Comparison of ENCODE assay signal across 17 cellular contexts in the genomic region with DNA sequence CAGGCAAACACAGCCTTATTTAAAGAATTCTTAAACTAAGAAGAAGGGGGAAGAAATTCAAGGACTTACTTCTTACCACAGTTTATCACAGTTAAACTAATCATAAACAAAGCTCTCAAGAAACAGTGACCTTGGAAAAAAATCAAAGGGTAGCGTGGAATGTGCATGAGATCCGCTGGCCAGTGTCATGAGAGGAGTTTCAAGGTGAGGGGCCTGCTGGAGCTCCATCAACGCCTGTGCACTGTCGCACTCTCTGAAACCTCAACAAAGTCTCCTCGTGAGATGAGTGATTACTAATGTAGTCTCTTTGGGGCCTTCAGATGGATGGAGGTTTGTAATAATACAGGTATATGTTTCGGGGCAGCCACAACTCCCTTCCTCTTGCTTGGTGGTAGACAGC. TPM values are rescaled to one million over a fixed set of nuclear protein-coding genes. Genes with fewer than 3 reads are reported as not detected.
A peak's percentile ranks its signal among the peaks of the same experiment; 100 is the strongest.
DNase-seq lines count a peak whose midpoint lies in the region; ATAC-seq and TF ChIP-seq lines count a peak whose summit lies in the region.
"Had no signal": no experiment of that assay in that cellular context is flagged by ENCODE, and none has a peak within 500 bp of the region (broad histone marks: within the 10 kb centered on the region; RNA-seq: fewer than 3 reads in every experiment).

No MANE protein-coding gene starts in this region.

- H3K9me3 ChIP-seq in IMR-90 (ENCODE audit: control insufficient read depth, insufficient read depth, low read length) (no peaks in the 10 kb centered on the region), gastroesophageal sphincter (no peaks in the 10 kb centered on the region), muscle layer of duodenum (ENCODE audit: control insufficient read depth in 1 of 2, low read length in 2 of 2) (no peaks in the 10 kb centered on the region), stomach smooth muscle (ENCODE audit: control insufficient read depth in 2 of 2, low read length in 2 of 2) (no peaks in the 10 kb centered on the region)
- H3K9me3 ChIP-seq: BLaER1 had no signal

- DNase-seq in IMR-90 (no peak), DMS153 treated with DMSO at 0.1 percent for 48 hours (lab: John Stamatoyannopoulos, UW; ENCODE audit: unreplicated experiment) (no peak), kidney tubule cell (ENCODE audit: low spot score) (no peak), NCI-H2081 (lab: John Stamatoyannopoulos, UW) (no peak)
- DNase-seq: 8988T; AML-193; Calu3; CD4-positive, CD25-positive, alpha-beta regulatory T cell; DMS 273 treated with DMSO at 0.1 percent for 48 hours; DMS79; H9 had no signal

- H3K14ac ChIP-seq in IMR-90 (replicated peaks; ENCODE audit: low read depth, low read length): no peak overlapping the region

- no peak overlapping the region for H2AK5ac ChIP-seq in IMR-90 (ENCODE audit: low read depth, low read length)

- in situ Hi-C loops in IMR-90 (cut with MboI; ENCODE audit: low sequenced_read_pairs): no loop called here

- no CpG with 5 or more reads among the region's 6 CpGs for WGBS in IMR-90 (ENCODE audit: extremely low coverage in 2 of 2, insufficient read length in 1 of 2), 2 experiments
- WGBS in gastroesophageal sphincter (ENCODE audit: low coverage in 1 of 2), 2 donors: 19 to 56% methylated on average over 6 of the region's 6 CpGs

- H3K79me1 ChIP-seq in IMR-90 (ENCODE audit: low read depth in 1 of 2, low read length in 2 of 2): peaks cover 65 to 90% of the 10 kb centered on the region in 2 experiments

- H3K36me3 ChIP-seq in IMR-90 (ENCODE audit: control insufficient read depth, insufficient read depth, low read length): peaks cover 11% of the 10 kb centered on the region
- H3K36me3 ChIP-seq in gastroesophageal sphincter: no peaks in the 10 kb centered on the region
- no peaks in the 10 kb centered on the region for H3K36me3 ChIP-seq in muscle layer of duodenum (ENCODE audit: control insufficient read depth in 1 of 2, insufficient read depth in 2 of 2, low read length in 2 of 2)
- peaks cover 0 to 8% of the 10 kb centered on the region in 2 donors for H3K36me3 ChIP-seq in stomach smooth muscle (ENCODE audit: control insufficient read depth in 2 of 2, insufficient read depth in 2 of 2, low read length in 2 of 2)
- H3K36me3 ChIP-seq: BLaER1 had no signal

- H4K20me1 ChIP-seq in IMR-90 (ENCODE audit: insufficient read depth, low read length): peaks cover 46% of the 10 kb centered on the region
- H4K20me1 ChIP-seq: BLaER1 had no signal

- BruUV-seq in IMR-90 (replicated peaks; lab: Mats Ljungman, UMichigan): no TSS peak

- H2BK5ac ChIP-seq in IMR-90 (ENCODE audit: low read depth, low read length, poor library complexity, severe bottlenecking): no peak overlapping the region

- H2AK9ac ChIP-seq in IMR-90 (replicated peaks; ENCODE audit: low read depth, low read length, poor library complexity): no peak overlapping the region

- H4K5ac ChIP-seq in IMR-90 (ENCODE audit: low read depth, low read length): no peak overlapping the region

- H2BK20ac ChIP-seq in IMR-90 (ENCODE audit: low read depth, low read length): no peak overlapping the region

- POLR2A ChIA-PET in IMR-90 (lab: Charles Lee; ENCODE audit: unreplicated experiment): no interaction called here

- H3K9ac ChIP-seq in IMR-90 (ENCODE audit: low read depth, low read length) (no peak overlapping the region), stomach smooth muscle (ENCODE audit: low read length in 2 of 2) (no peak overlapping the region)
- H3K9ac ChIP-seq: BLaER1 had no signal

- no peak for TF ChIP-seq RAD21 in IMR-90 (IDR thresholded peaks at IDR 0.05; ENCODE audit: low read length)

- no peak overlapping the region for H3K4me3 ChIP-seq in IMR-90 (ENCODE audit: insufficient read depth, low read depth, low read length)
- H3K4me3 ChIP-seq in gastroesophageal sphincter: no peak overlapping the region
- no peak overlapping the region for H3K4me3 ChIP-seq in muscle layer of duodenum (ENCODE audit: low read depth in 1 of 2, low read length in 2 of 2)
- H3K4me3 ChIP-seq in stomach smooth muscle (ENCODE audit: low read length in 2 of 2): peak overlapping the region in 1 of 2 donors; percentile 22
- H3K4me3 ChIP-seq: BLaER1, GM12878, GM23338 had no signal

- H3K27ac ChIP-seq in IMR-90 (ENCODE audit: insufficient read depth, low read length) (no peak overlapping the region), gastroesophageal sphincter (peak overlapping the region; percentile 75 to 97 (median 80)), muscle layer of duodenum (ENCODE audit: low read length) (peak overlapping the region; percentile 7), stomach smooth muscle (ENCODE audit: low read length) (peak overlapping the region; percentile 74)
- H3K27ac ChIP-seq: BLaER1 had no signal

- no peak overlapping the region for H3K18ac ChIP-seq in IMR-90 (ENCODE audit: low read depth, low read length)

- TF ChIP-seq POLR2A in IMR-90 (IDR thresholded peaks at IDR 0.05; ENCODE audit: low read depth, low read length) (no peak), gastroesophageal sphincter (IDR thresholded peaks at IDR 0.05) (no peak)

- no peak overlapping the region; the same call in 1 of the 2 replicates for H4K91ac ChIP-seq in IMR-90 (ENCODE audit: insufficient read depth, low read depth, low read length)

- H2AFZ ChIP-seq in IMR-90 (replicated peaks; ENCODE audit: low read length, poor library complexity): no peak overlapping the region
- H2AFZ ChIP-seq: GM23338 had no signal

- TF ChIP-seq EP300 in gastroesophageal sphincter (IDR thresholded peaks at IDR 0.05): no peak

- H4K8ac ChIP-seq in IMR-90 (ENCODE audit: low read depth in 2 of 2, low read length in 2 of 2): no peak overlapping the region

- H3K27me3 ChIP-seq in IMR-90 (ENCODE audit: control insufficient read depth, insufficient read depth, low read length): no peaks in the 10 kb centered on the region
- H3K27me3 ChIP-seq in gastroesophageal sphincter: no peaks in the 10 kb centered on the region
- H3K27me3 ChIP-seq in muscle layer of duodenum (ENCODE audit: low read depth, low read length): no peaks in the 10 kb centered on the region
- H3K27me3 ChIP-seq in stomach smooth muscle (ENCODE audit: control insufficient read depth in 1 of 2, insufficient read depth in 2 of 2, low read length in 2 of 2): no peaks in the 10 kb centered on the region
- H3K27me3 ChIP-seq: BLaER1 had no signal

- H3K23ac ChIP-seq in IMR-90 (ENCODE audit: low read depth, low read length): no peak overlapping the region

- intact Hi-C loops in IMR-90 (cut with micrococcal nuclease): no loop called here

- no peak overlapping the region for H2BK120ac ChIP-seq in IMR-90 (ENCODE audit: low read depth, low read length)

- 0 out of 3 replicates have a peak overlapping the region, but pooled peaks have one; percentile 25 for H2BK15ac ChIP-seq in IMR-90 (ENCODE audit: low read depth, low read length)

- no peak; the same call in 1 of the 2 replicates for ATAC-seq in IMR-90 (ENCODE audit: low read depth)
- no peak for ATAC-seq in gastroesophageal sphincter
- ATAC-seq: GM12878, GM23338 had no signal

- no peak overlapping the region for H3K56ac ChIP-seq in IMR-90 (ENCODE audit: extremely low read depth, insufficient read depth, low read length)

- CTCF ChIA-PET in IMR-90 (lab: Yijun Ruan, JAX): no interaction called here

- TF ChIP-seq CTCF in IMR-90 (conservative IDR thresholded peaks at IDR 0.05; ENCODE audit: low read depth, low read length): no peak
- no peak for TF ChIP-seq CTCF in gastroesophageal sphincter (IDR thresholded peaks at IDR 0.05)

- H3K4ac ChIP-seq in IMR-90 (ENCODE audit: low read depth, low read length): no peak overlapping the region

- peaks cover 32% of the 10 kb centered on the region for H3K9me1 ChIP-seq in IMR-90 (ENCODE audit: insufficient read depth, low read length)

- H3K4me1 ChIP-seq in IMR-90 (ENCODE audit: control insufficient read depth, insufficient read depth, low read length) (peaks cover 19% of the 10 kb centered on the region), gastroesophageal sphincter (peaks cover 9 to 88% (median 22%) of the 10 kb centered on the region in 3 donors), muscle layer of duodenum (ENCODE audit: control insufficient read depth in 1 of 2, insufficient read depth in 2 of 2, low read length in 2 of 2) (peaks cover 6 to 36% of the 10 kb centered on the region in 2 donors), stomach smooth muscle (ENCODE audit: control insufficient read depth, insufficient read depth, low read length) (peaks cover 40% of the 10 kb centered on the region)
- H3K4me1 ChIP-seq: BLaER1 had no signal

- no peak overlapping the region for H3K4me2 ChIP-seq in IMR-90 (ENCODE audit: low read depth, low read length)
- H3K4me2 ChIP-seq: BLaER1, GM23338 had no signal

- dilution Hi-C loops in IMR-90 (cut with HindIII; ENCODE audit: low sequenced_read_pairs, unreplicated experiment): no loop called here

TF ChIP-seq in IMR-90, 13 proteins besides CTCF, POLR2A, EP300 and RAD21 (continues in another document):
- TF ChIP-seq CHD1 (IDR thresholded peaks at IDR 0.05; ENCODE audit: low read depth, low read length) (no peak), MXI1 (IDR thresholded peaks at IDR 0.05; ENCODE audit: borderline replicate concordance, low read depth, low read length) (no peak), FOS (IDR thresholded peaks at IDR 0.05; ENCODE audit: low read depth, low read length) (no peak), RCOR1 (IDR thresholded peaks at IDR 0.05; ENCODE audit: insufficient replicate concordance, low read length) (no peak), NFE2L2 (IDR thresholded peaks at IDR 0.05; ENCODE audit: low read depth, low read length) (no peak), CEBPB (IDR thresholded peaks at IDR 0.05; ENCODE audit: low read depth, low read length) (no peak)
- TF ChIP-seq, protein P1, sequence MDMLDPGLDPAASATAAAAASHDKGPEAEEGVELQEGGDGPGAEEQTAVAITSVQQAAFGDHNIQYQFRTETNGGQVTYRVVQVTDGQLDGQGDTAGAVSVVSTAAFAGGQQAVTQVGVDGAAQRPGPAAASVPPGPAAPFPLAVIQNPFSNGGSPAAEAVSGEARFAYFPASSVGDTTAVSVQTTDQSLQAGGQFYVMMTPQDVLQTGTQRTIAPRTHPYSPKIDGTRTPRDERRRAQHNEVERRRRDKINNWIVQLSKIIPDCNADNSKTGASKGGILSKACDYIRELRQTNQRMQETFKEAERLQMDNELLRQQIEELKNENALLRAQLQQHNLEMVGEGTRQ (IDR thresholded peaks at IDR 0.05; ENCODE audit: low read depth, low read length): no peak

RNA-seq across cellular contexts. Expression of a gene that starts 28.4 kb away (rescaled TPM):
- total RNA-seq in IMR-90 (2012; rRNA removed) (14.2 and 16.7 TPM in 2 replicates), gastroesophageal sphincter (100 to 1,000 TPM in 2 of 4 donors, 10 to 100 TPM in 2; 77.3 to 109 (median 96.7) TPM)
- 4.1 TPM in 2 replicates for polyA plus RNA-seq in IMR-90 (2012; rRNA removed)
- polyA plus RNA-seq in IMR-90 (2012; cell fraction: cytosol; rRNA removed): 2.0 and 2.4 TPM in 2 replicates
- polyA plus RNA-seq in IMR-90 (2012; cell fraction: nucleus; rRNA removed; ENCODE audit: low replicate concordance): 12.8 and 23.0 TPM in 2 replicates
- polyA plus RNA-seq: CD4-positive, CD25-positive, alpha-beta regulatory T cell had no signal
